In the genomic region with DNA sequence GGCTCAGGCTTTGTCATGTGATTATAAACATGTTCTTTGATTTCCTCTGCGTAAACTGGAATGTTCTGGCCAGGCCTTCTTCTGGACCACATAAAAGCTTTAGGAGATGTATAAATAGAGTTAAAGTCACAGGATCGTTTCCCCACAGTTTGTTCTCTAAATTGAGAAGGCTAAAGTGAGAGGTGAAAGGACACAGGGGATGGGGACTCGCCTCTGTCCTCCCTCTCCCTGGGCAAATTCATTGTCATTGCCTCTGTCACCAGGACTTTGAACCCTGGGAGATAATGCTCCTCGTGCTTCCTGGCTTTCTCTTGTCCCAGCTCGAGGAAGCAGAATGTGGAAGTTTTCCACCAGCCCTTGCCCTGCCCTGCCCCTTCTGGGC, we compare ENCODE assay signal across 13 cellular contexts. TPM values are rescaled to one million over a fixed set of nuclear protein-coding genes. Genes with fewer than 3 reads are reported as not detected.
A peak's percentile ranks its signal among the peaks of the same experiment; 100 is the strongest.
DNase-seq lines count a peak whose midpoint lies in the region; ATAC-seq lines count a peak whose summit lies in the region.
"Had no signal": no experiment of that assay in that cellular context is flagged by ENCODE, and none has a peak within 500 bp of the region (broad histone marks: within the 10 kb centered on the region; RNA-seq: fewer than 3 reads in every experiment).

No MANE protein-coding gene starts in this region.

- H3K27me3 ChIP-seq in BLaER1 treated with 17β-estradiol and CSF1 and Interleukin-3, amounts not matched to agents 10 nM and 100 nM: no peaks in the 10 kb centered on the region

- H3K4me2 ChIP-seq in BLaER1 treated with 17β-estradiol and CSF1 and Interleukin-3, amounts not matched to agents 10 nM and 100 nM: peak overlapping the region in 10 of 11 experiments; percentile 17 to 55 (median 32); a peak in 15 of 22 replicates

- no peaks in the 10 kb centered on the region for H4K20me1 ChIP-seq in BLaER1 treated with 17β-estradiol and CSF1 and Interleukin-3, amounts not matched to agents 10 nM and 100 nM

- DNase-seq in LoVo (ENCODE audit: low spot score) (peak; percentile 27), left lobe of liver (ENCODE audit: low spot score) (peak; percentile 86), mucosa of gallbladder (ENCODE audit: low spot score) (peak; percentile 29), COLO668 (lab: John Stamatoyannopoulos, UW; ENCODE audit: unreplicated experiment) (no peak), retina (no peak), cerebellar cortex (ENCODE audit: low spot score) (no peak)
- DNase-seq: CD8-positive, alpha-beta T cell; DMS79; GM23248 had no signal

- ATAC-seq in left lobe of liver (peak; percentile 82), HG03159 (IDR thresholded peaks at IDR 0.05; ENCODE audit: unreplicated experiment) (no peak)
- ATAC-seq: CD8-positive, alpha-beta T cell; HCT116; K562 had no signal

- peaks cover 7 to 49% (median 15%) of the 10 kb centered on the region in 10 experiments; a peak in 19 of 20 replicates for H3K4me1 ChIP-seq in BLaER1 treated with 17β-estradiol and CSF1 and Interleukin-3, amounts not matched to agents 10 nM and 100 nM

- no peaks in the 10 kb centered on the region for H3K36me3 ChIP-seq in BLaER1 treated with 17β-estradiol and CSF1 and Interleukin-3, amounts not matched to agents 10 nM and 100 nM

- no peaks in the 10 kb centered on the region for H3K9me3 ChIP-seq in BLaER1 treated with 17β-estradiol and CSF1 and Interleukin-3, amounts not matched to agents 10 nM and 100 nM (replicated peaks in 1 of 11)

- H3K4me3 ChIP-seq in BLaER1 treated with 17β-estradiol and CSF1 and Interleukin-3, amounts not matched to agents 10 nM and 100 nM: no peak overlapping the region
- H3K4me3 ChIP-seq: GM23248, K562 had no signal

- peak overlapping the region in 1 of 11 experiments; percentile 2; a peak in 1 of 22 replicates for H3K27ac ChIP-seq in BLaER1 treated with 17β-estradiol and CSF1 and Interleukin-3, amounts not matched to agents 10 nM and 100 nM
- H3K27ac ChIP-seq: GM23248 had no signal

- no peak overlapping the region for H3K9ac ChIP-seq in BLaER1 treated with 17β-estradiol and CSF1 and Interleukin-3, amounts not matched to agents 10 nM and 100 nM
- H3K9ac ChIP-seq: GM23248 had no signal

RNA-seq across cellular contexts. Expression of a gene that starts 20.3 kb away (rescaled TPM):
- 41.0 TPM for total RNA-seq in left lobe of liver
- 105 TPM for total RNA-seq in mucosa of gallbladder

Comparison
In these comparisons a context has a peak if more than half of its experiments do, and no peak if none do; other contexts are left out.
1. DNase-seq: peak in LoVo (single experiment), left lobe of liver (single experiment) and mucosa of gallbladder (single experiment); none in COLO668 (single experiment), retina (single experiment) and cerebellar cortex (single experiment).